In the genomic region with DNA sequence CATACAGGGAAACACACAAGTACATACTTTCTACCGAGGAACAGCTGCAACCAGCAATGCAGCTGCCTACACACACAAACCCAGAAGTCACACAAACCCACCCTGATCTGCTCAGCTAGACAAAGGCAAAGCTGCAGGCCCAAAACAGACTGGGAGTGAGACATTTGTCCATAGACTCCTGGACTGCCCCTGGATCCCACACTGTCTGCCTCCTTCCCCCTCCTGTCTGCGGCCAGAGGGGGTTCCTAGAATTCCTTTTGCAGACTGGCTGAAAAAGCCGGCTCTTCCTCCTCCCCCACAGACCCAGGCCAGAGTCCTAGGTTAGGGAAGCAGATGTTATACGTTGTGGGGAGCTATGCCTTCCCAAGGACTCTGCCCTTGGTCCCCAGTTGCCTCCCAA, we compare ENCODE assay signal across 20 cellular contexts. TPM values are rescaled to one million over a fixed set of nuclear protein-coding genes. Genes with fewer than 3 reads are reported as not detected.
DNase-seq lines count a peak whose midpoint lies in the region; ATAC-seq, FAIRE-seq and TF ChIP-seq lines count a peak whose summit lies in the region.
"Had no signal": no experiment of that assay in that cellular context is flagged by ENCODE, and none has a peak within 500 bp of the region (broad histone marks: within the 10 kb centered on the region; RNA-seq: fewer than 3 reads in every experiment).

No MANE protein-coding gene starts in this region.

- H2AFZ ChIP-seq in HepG2 (ENCODE audit: low read length): no peak overlapping the region

- H3K27me3 ChIP-seq in HepG2 (ENCODE audit: control insufficient read depth in 1 of 2, insufficient read depth in 2 of 2, low read length in 2 of 2) (no peaks in the 10 kb centered on the region), right lobe of liver (no peaks in the 10 kb centered on the region), uterus (no peaks in the 10 kb centered on the region)
- H3K27me3 ChIP-seq: breast epithelium, tibial nerve had no signal

- intact Hi-C loops in HepG2 (cut with micrococcal nuclease; ENCODE audit: unreplicated experiment): no loop called here
- intact Hi-C loops in right lobe of liver (cut with DNase I): no loop called here
- intact Hi-C loops in uterus (cut with DNase I; ENCODE audit: low total_unique reads): no loop called here

- H3K4me3 ChIP-seq in HepG2 (replicated peaks in 1 of 3; ENCODE audit: insufficient read depth in 1 of 3, low read depth in 2 of 3, low read length in 3 of 3) (no peak overlapping the region), right lobe of liver (no peak overlapping the region), uterus (no peak overlapping the region)
- H3K4me3 ChIP-seq: breast epithelium, psoas muscle, tibial nerve had no signal

- H3K9ac ChIP-seq in HepG2 (ENCODE audit: insufficient read depth, low read depth, low read length): no peak overlapping the region

- H4K20me1 ChIP-seq in HepG2 (ENCODE audit: insufficient read depth, low read length): no peaks in the 10 kb centered on the region

- DNase-seq in HepG2 (ENCODE audit: low spot score) (no peak), right lobe of liver (no peak), mesothelial cell of epicardium (ENCODE audit: low spot score in 2 of 2, unreplicated experiment in 2 of 2) (no peak), uterus (no peak), SW 1271 (lab: John Stamatoyannopoulos, UW) (no peak)
- DNase-seq: activated naive CD4-positive, alpha-beta T cell; COR-L47; GF-D8; HCEC 1CT; hypothalamus; left colon; NCI-H2081; NCI-H526 treated with DMSO at 0.1 percent for 48 hours; psoas muscle; stimulated activated CD4-positive, alpha-beta T cell treated with anti-CD3 and anti-CD28 coated beads, Interleukin-2, amount 100 ng/mL, for 24 hours had no signal

- in situ Hi-C loops in HepG2 (cut with HindIII; ENCODE audit: extremely low pct_ligation_motif_present, low pct_unique_long_range_greater_than_20kb): no loop called here

- no TSS peak for BruUV-seq in HepG2 (replicated peaks; lab: Mats Ljungman, UMichigan)

- H3K9me3 ChIP-seq in HepG2 (ENCODE audit: low read length) (no peaks in the 10 kb centered on the region), right lobe of liver (no peaks in the 10 kb centered on the region), uterus (no peaks in the 10 kb centered on the region)
- H3K9me3 ChIP-seq: breast epithelium, psoas muscle, tibial nerve had no signal

- peak; percentile 20; the same call in 2 of the 3 replicates for ATAC-seq in HepG2
- ATAC-seq in right lobe of liver: no peak
- ATAC-seq in HG03571 (IDR thresholded peaks at IDR 0.05; ENCODE audit: unreplicated experiment): no peak
- ATAC-seq: left colon, Panc1, psoas muscle had no signal

- TF ChIP-seq POLR2A in HepG2 (IDR thresholded peaks at IDR 0.05; ENCODE audit: insufficient read depth in 1 of 2, low read depth in 2 of 2, low read length in 2 of 2) (no peak), right lobe of liver (IDR thresholded peaks at IDR 0.05) (no peak), uterus (IDR thresholded peaks at IDR 0.05) (no peak)

- CTCF ChIA-PET in HepG2 (lab: Yijun Ruan, JAX; ENCODE audit: low intra/inter-chr PET ratio, low total read pairs): no interaction called here

- WGBS in HepG2 (ENCODE audit: low lambda C conversion rate): 0% methylated on average over 1 of the region's 4 CpGs
- WGBS in right lobe of liver (ENCODE audit: insufficient coverage, low coverage, low lambda C conversion rate, missing lambda C conversion rate): 60% methylated on average over 1 of the region's 4 CpGs

- TF ChIP-seq CTCF in HepG2 (CRISPR knock-in tag; IDR thresholded peaks at IDR 0.05) (no peak), right lobe of liver (IDR thresholded peaks at IDR 0.05) (no peak), mesothelial cell of epicardium (IDR thresholded peaks at IDR 0.05; ENCODE audit: unreplicated experiment) (no peak), uterus (IDR thresholded peaks at IDR 0.05) (no peak)

- TF ChIP-seq RAD21 in HepG2 (CRISPR knock-in tag; IDR thresholded peaks at IDR 0.05): no peak

- H3K79me2 ChIP-seq in HepG2 (ENCODE audit: insufficient read depth, low read length): no peaks in the 10 kb centered on the region

- H3K4me3 Mint-ChIP-seq in mesothelial cell of epicardium: no peak overlapping the region

- POLR2A ChIA-PET in HepG2 (lab: Yijun Ruan, JAX): interaction anchor here (1.3 kb wide), 1 partner anchor 52 kb away, joined by 3 read pairs; no protein-coding TSS in a partner anchor

- H3K27ac ChIP-seq in HepG2 (ENCODE audit: extremely low read length, insufficient read depth, low read length): no peak overlapping the region
- H3K27ac ChIP-seq in right lobe of liver: no peak overlapping the region
- H3K27ac ChIP-seq in uterus: peak overlapping the region; percentile 81 to 88
- H3K27ac ChIP-seq: psoas muscle, VCaP had no signal

- TF ChIP-seq EP300 in HepG2 (IDR thresholded peaks at IDR 0.05; ENCODE audit: low read depth in 2 of 2, low read length in 2 of 2): no peak
- TF ChIP-seq EP300 in HepG2 (CRISPR knock-in tag; IDR thresholded peaks at IDR 0.05; ENCODE audit: borderline replicate concordance): no peak

- FAIRE-seq in HepG2 (lab: Jason Lieb, UNC): no peak

- no peaks in the 10 kb centered on the region for H3K27me3 Mint-ChIP-seq in mesothelial cell of epicardium (ENCODE audit: low read depth)

- H3K9me3 Mint-ChIP-seq in mesothelial cell of epicardium: peaks cover 6% of the 10 kb centered on the region

- H3K36me3 ChIP-seq in HepG2 (replicated peaks in 1 of 2; ENCODE audit: control insufficient read depth in 1 of 2, insufficient read depth in 2 of 2, low read length in 2 of 2): no peaks in the 10 kb centered on the region; a peak in 1 of 5 replicates
- no peaks in the 10 kb centered on the region for H3K36me3 ChIP-seq in right lobe of liver
- no peaks in the 10 kb centered on the region for H3K36me3 ChIP-seq in uterus
- H3K36me3 ChIP-seq: breast epithelium had no signal

- peaks cover 15% of the 10 kb centered on the region for H3K36me3 Mint-ChIP-seq in mesothelial cell of epicardium

- H3K27ac Mint-ChIP-seq in mesothelial cell of epicardium: peak overlapping the region; percentile 82

- peaks cover 30% of the 10 kb centered on the region for H3K4me1 Mint-ChIP-seq in mesothelial cell of epicardium

- no peak overlapping the region for H3K4me2 ChIP-seq in HepG2 (ENCODE audit: low read depth, low read length)

- peaks cover 51% of the 10 kb centered on the region for H3K4me1 ChIP-seq in HepG2 (ENCODE audit: insufficient read depth, low read length)
- H3K4me1 ChIP-seq in right lobe of liver: peaks cover 0 to 5% (median 0%) of the 10 kb centered on the region in 4 donors
- peaks cover 11 to 15% of the 10 kb centered on the region in 2 donors for H3K4me1 ChIP-seq in uterus

RNA-seq across cellular contexts. Expression of a gene that starts 37.2 kb away (rescaled TPM):
- total RNA-seq in HepG2 (2016; rRNA removed; fragmentation: Illumina TruSeq; extraction: Trizol) (not detected in 2 replicates), right lobe of liver (1 to 10 TPM in 3 of 6 experiments, under 1 TPM in 3; 0.46 to 2.5 (median 0.99) TPM), mesothelial cell of epicardium (0.95 to 1.3 TPM (median 1.2 TPM) in 3 replicates), uterus (10 to 100 TPM; 10.5 to 22.5 (median 14.4) TPM)
- total RNA-seq in HepG2 (2016; cell fraction: cytosol; rRNA removed; fragmentation: Illumina TruSeq; extraction: Trizol; ENCODE audit: low read depth): not detected in 2 replicates
- total RNA-seq in HepG2 (2016; cell fraction: insoluble cytoplasmic fraction; rRNA removed; fragmentation: Illumina TruSeq; extraction: Trizol): not detected in 2 replicates
- total RNA-seq in HepG2 (2016; cell fraction: membrane; rRNA removed; fragmentation: Illumina TruSeq; extraction: Trizol): not detected in 2 replicates
- not detected in 2 replicates for total RNA-seq in HepG2 (2016; cell fraction: nucleus; rRNA removed; fragmentation: Illumina TruSeq; extraction: Trizol)
- 0.03 and 0.08 TPM in 2 replicates for polyA plus RNA-seq in HepG2 (2011; rRNA removed)
- polyA plus RNA-seq in HepG2 (2011; cell fraction: cytosol; rRNA removed): 0.01 and 0.04 TPM in 2 replicates
- 0.05 and 0.16 TPM in 2 replicates for polyA plus RNA-seq in HepG2 (2011; cell fraction: nucleus; rRNA removed)
- 0.04 TPM in 1 of 2 replicates, not detected in the other for polyA plus RNA-seq in HepG2 (2012)
- not detected in 2 replicates for polyA plus RNA-seq in HepG2 (2016; cell fraction: cytosol; fragmentation: Illumina TruSeq; extraction: Trizol; ENCODE audit: low read depth)
- not detected in 2 replicates for polyA plus RNA-seq in HepG2 (2016; cell fraction: insoluble cytoplasmic fraction; fragmentation: Illumina TruSeq; extraction: Trizol; ENCODE audit: low read depth)
- polyA plus RNA-seq in HepG2 (2016; cell fraction: membrane; fragmentation: Illumina TruSeq; extraction: Trizol; ENCODE audit: low read depth): not detected in 2 replicates
- 0.12 TPM in 1 of 2 replicates, not detected in the other for polyA plus RNA-seq in HepG2 (2016; cell fraction: nucleus; fragmentation: Illumina TruSeq; extraction: Trizol; ENCODE audit: insufficient read depth, low read depth)
- polyA minus RNA-seq in HepG2 (2011; rRNA and poly(A)+ RNA removed; ENCODE audit: low replicate concordance): 0.02 and 0.06 TPM in 2 replicates
- polyA minus RNA-seq in HepG2 (2011; cell fraction: cytosol; rRNA and poly(A)+ RNA removed): not detected in 2 replicates
- 0.13 TPM in 1 of 2 replicates, not detected in the other for polyA minus RNA-seq in HepG2 (2011; cell fraction: nucleus; rRNA and poly(A)+ RNA removed)

RNA-seq across cellular contexts. Expression of a gene that starts 38.2 kb away (rescaled TPM):
- 6.7 and 6.8 TPM in 2 replicates for total RNA-seq in HepG2 (2016; rRNA removed; fragmentation: Illumina TruSeq; extraction: Trizol)
- 4.9 and 6.3 TPM in 2 replicates for total RNA-seq in HepG2 (2016; cell fraction: cytosol; rRNA removed; fragmentation: Illumina TruSeq; extraction: Trizol; ENCODE audit: low read depth)
- total RNA-seq in HepG2 (2016; cell fraction: insoluble cytoplasmic fraction; rRNA removed; fragmentation: Illumina TruSeq; extraction: Trizol): 5.8 and 6.5 TPM in 2 replicates
- total RNA-seq in HepG2 (2016; cell fraction: membrane; rRNA removed; fragmentation: Illumina TruSeq; extraction: Trizol): 11.7 and 11.9 TPM in 2 replicates
- total RNA-seq in HepG2 (2016; cell fraction: nucleus; rRNA removed; fragmentation: Illumina TruSeq; extraction: Trizol): 8.4 and 9.2 TPM in 2 replicates
- 7.6 and 8.3 TPM in 2 replicates for polyA plus RNA-seq in HepG2 (2011; rRNA removed)
- 6.1 and 7.9 TPM in 2 replicates for polyA plus RNA-seq in HepG2 (2011; cell fraction: cytosol; rRNA removed)
- polyA plus RNA-seq in HepG2 (2011; cell fraction: nucleus; rRNA removed): 8.2 and 9.3 TPM in 2 replicates
- 9.2 and 9.4 TPM in 2 replicates for polyA plus RNA-seq in HepG2 (2012)
- 6.6 and 8.4 TPM in 2 replicates for polyA plus RNA-seq in HepG2 (2016; cell fraction: cytosol; fragmentation: Illumina TruSeq; extraction: Trizol; ENCODE audit: low read depth)
- 10.0 and 11.7 TPM in 2 replicates for polyA plus RNA-seq in HepG2 (2016; cell fraction: insoluble cytoplasmic fraction; fragmentation: Illumina TruSeq; extraction: Trizol; ENCODE audit: low read depth)
- polyA plus RNA-seq in HepG2 (2016; cell fraction: membrane; fragmentation: Illumina TruSeq; extraction: Trizol; ENCODE audit: low read depth): 13.5 and 13.8 TPM in 2 replicates
- 11.6 and 13.2 TPM in 2 replicates for polyA plus RNA-seq in HepG2 (2016; cell fraction: nucleus; fragmentation: Illumina TruSeq; extraction: Trizol; ENCODE audit: insufficient read depth, low read depth)
- 9.3 and 10.7 TPM in 2 replicates for polyA minus RNA-seq in HepG2 (2011; rRNA and poly(A)+ RNA removed; ENCODE audit: low replicate concordance)
- polyA minus RNA-seq in HepG2 (2011; cell fraction: cytosol; rRNA and poly(A)+ RNA removed): 6.5 and 6.6 TPM in 2 replicates
- 4.8 and 8.6 TPM in 2 replicates for polyA minus RNA-seq in HepG2 (2011; cell fraction: nucleus; rRNA and poly(A)+ RNA removed)
- 10 to 100 TPM in 1 of 6 experiments, 1 to 10 TPM in 5; 6.9 to 11.3 (median 8.5) TPM for total RNA-seq in right lobe of liver
- 17.7 to 21.0 TPM (median 18.6 TPM) in 3 replicates for total RNA-seq in mesothelial cell of epicardium
- total RNA-seq in uterus: 10 to 100 TPM in 1 of 4 donors, 1 to 10 TPM in 3; 2.3 to 14.7 (median 6.5) TPM

RNA-seq across cellular contexts. Expression of a gene that starts 47.3 kb away (rescaled TPM):
- 292 and 3,645 TPM in 2 replicates for total RNA-seq in HepG2 (2016; rRNA removed; fragmentation: Illumina TruSeq; extraction: Trizol)
- total RNA-seq in HepG2 (2016; cell fraction: cytosol; rRNA removed; fragmentation: Illumina TruSeq; extraction: Trizol; ENCODE audit: low read depth): 5,468 and 5,947 TPM in 2 replicates
- 514 and 3,325 TPM in 2 replicates for total RNA-seq in HepG2 (2016; cell fraction: insoluble cytoplasmic fraction; rRNA removed; fragmentation: Illumina TruSeq; extraction: Trizol)
- 1,210 and 1,231 TPM in 2 replicates for total RNA-seq in HepG2 (2016; cell fraction: membrane; rRNA removed; fragmentation: Illumina TruSeq; extraction: Trizol)
- total RNA-seq in HepG2 (2016; cell fraction: nucleus; rRNA removed; fragmentation: Illumina TruSeq; extraction: Trizol): 14,015 and 18,308 TPM in 2 replicates
- not detected in 2 replicates for polyA plus RNA-seq in HepG2 (2011; rRNA removed)
- polyA plus RNA-seq in HepG2 (2011; cell fraction: cytosol; rRNA removed): not detected in 2 replicates
- polyA plus RNA-seq in HepG2 (2011; cell fraction: nucleus; rRNA removed): not detected in 2 replicates
- polyA plus RNA-seq in HepG2 (2012): not detected in 2 replicates
- 55.5 TPM in 1 of 2 replicates, not detected in the other for polyA plus RNA-seq in HepG2 (2016; cell fraction: cytosol; fragmentation: Illumina TruSeq; extraction: Trizol; ENCODE audit: low read depth)
- polyA plus RNA-seq in HepG2 (2016; cell fraction: insoluble cytoplasmic fraction; fragmentation: Illumina TruSeq; extraction: Trizol; ENCODE audit: low read depth): not detected in 2 replicates
- not detected in 2 replicates for polyA plus RNA-seq in HepG2 (2016; cell fraction: membrane; fragmentation: Illumina TruSeq; extraction: Trizol; ENCODE audit: low read depth)
- not detected in 2 replicates for polyA plus RNA-seq in HepG2 (2016; cell fraction: nucleus; fragmentation: Illumina TruSeq; extraction: Trizol; ENCODE audit: insufficient read depth, low read depth)
- polyA minus RNA-seq in HepG2 (2011; rRNA and poly(A)+ RNA removed; ENCODE audit: low replicate concordance): under 0.01 TPM in 2 replicates
- polyA minus RNA-seq in HepG2 (2011; cell fraction: cytosol; rRNA and poly(A)+ RNA removed): 527 and 1,161 TPM in 2 replicates
- under 0.01 TPM in 2 replicates for polyA minus RNA-seq in HepG2 (2011; cell fraction: nucleus; rRNA and poly(A)+ RNA removed)
- total RNA-seq in right lobe of liver: not detected
- total RNA-seq in mesothelial cell of epicardium: not detected in 3 replicates
- total RNA-seq in uterus: not detected
- total RNA-seq: breast epithelium, left colon, psoas muscle, tibial nerve had no signal
- polyA plus RNA-seq: psoas muscle had no signal

RNA-seq across cellular contexts. Expression of a gene that starts 56.0 kb away (rescaled TPM):
- total RNA-seq in HepG2 (2016; rRNA removed; fragmentation: Illumina TruSeq; extraction: Trizol) (417 and 1,646 TPM in 2 replicates), right lobe of liver (10 to 100 TPM in 2 of 6 experiments, not detected in 4; 11.0 to 35.4 TPM), mesothelial cell of epicardium (16.2 to 27.9 TPM (median 19.7 TPM) in 3 replicates), uterus (10 to 100 TPM in 1 of 4 donors, not detected in 3; 34.0 TPM)
- 2,099 and 2,605 TPM in 2 replicates for total RNA-seq in HepG2 (2016; cell fraction: cytosol; rRNA removed; fragmentation: Illumina TruSeq; extraction: Trizol; ENCODE audit: low read depth)
- total RNA-seq in HepG2 (2016; cell fraction: insoluble cytoplasmic fraction; rRNA removed; fragmentation: Illumina TruSeq; extraction: Trizol): 240 and 1,608 TPM in 2 replicates
- total RNA-seq in HepG2 (2016; cell fraction: membrane; rRNA removed; fragmentation: Illumina TruSeq; extraction: Trizol): 403 and 510 TPM in 2 replicates
- 7,864 and 11,549 TPM in 2 replicates for total RNA-seq in HepG2 (2016; cell fraction: nucleus; rRNA removed; fragmentation: Illumina TruSeq; extraction: Trizol)
- polyA plus RNA-seq in HepG2 (2011; rRNA removed): not detected in 2 replicates
- not detected in 2 replicates for polyA plus RNA-seq in HepG2 (2011; cell fraction: cytosol; rRNA removed)
- polyA plus RNA-seq in HepG2 (2011; cell fraction: nucleus; rRNA removed): under 0.01 TPM in 2 replicates
- not detected in 2 replicates for polyA plus RNA-seq in HepG2 (2012)
- 44.4 TPM in 1 of 2 replicates, not detected in the other for polyA plus RNA-seq in HepG2 (2016; cell fraction: cytosol; fragmentation: Illumina TruSeq; extraction: Trizol; ENCODE audit: low read depth)
- not detected in 2 replicates for polyA plus RNA-seq in HepG2 (2016; cell fraction: insoluble cytoplasmic fraction; fragmentation: Illumina TruSeq; extraction: Trizol; ENCODE audit: low read depth)
- not detected in 2 replicates for polyA plus RNA-seq in HepG2 (2016; cell fraction: membrane; fragmentation: Illumina TruSeq; extraction: Trizol; ENCODE audit: low read depth)
- not detected in 2 replicates for polyA plus RNA-seq in HepG2 (2016; cell fraction: nucleus; fragmentation: Illumina TruSeq; extraction: Trizol; ENCODE audit: insufficient read depth, low read depth)
- polyA minus RNA-seq in HepG2 (2011; rRNA and poly(A)+ RNA removed; ENCODE audit: low replicate concordance): under 0.01 TPM in 2 replicates
- polyA minus RNA-seq in HepG2 (2011; cell fraction: cytosol; rRNA and poly(A)+ RNA removed): 1,229 and 3,173 TPM in 2 replicates
- under 0.01 TPM in 2 replicates for polyA minus RNA-seq in HepG2 (2011; cell fraction: nucleus; rRNA and poly(A)+ RNA removed)
- total RNA-seq: breast epithelium, left colon, tibial nerve had no signal
- polyA plus RNA-seq: psoas muscle had no signal

Comparison
In these comparisons a context has a peak if more than half of its experiments do, and no peak if none do; other contexts are left out.
1. RNA of a gene that starts 47.3 kb away (total RNA-seq): 292 to 18,308 TPM in HepG2; not detected in mesothelial cell of epicardium, not detected in right lobe of liver and not detected in uterus; every median in the first group is over 10 times any median in the second.
2. H3K27ac ChIP-seq: peak in uterus (2 of 2); none in HepG2 (single experiment) and right lobe of liver (0 of 3).